18 cellular contexts compared by ENCODE assay signal in the genomic region with DNA sequence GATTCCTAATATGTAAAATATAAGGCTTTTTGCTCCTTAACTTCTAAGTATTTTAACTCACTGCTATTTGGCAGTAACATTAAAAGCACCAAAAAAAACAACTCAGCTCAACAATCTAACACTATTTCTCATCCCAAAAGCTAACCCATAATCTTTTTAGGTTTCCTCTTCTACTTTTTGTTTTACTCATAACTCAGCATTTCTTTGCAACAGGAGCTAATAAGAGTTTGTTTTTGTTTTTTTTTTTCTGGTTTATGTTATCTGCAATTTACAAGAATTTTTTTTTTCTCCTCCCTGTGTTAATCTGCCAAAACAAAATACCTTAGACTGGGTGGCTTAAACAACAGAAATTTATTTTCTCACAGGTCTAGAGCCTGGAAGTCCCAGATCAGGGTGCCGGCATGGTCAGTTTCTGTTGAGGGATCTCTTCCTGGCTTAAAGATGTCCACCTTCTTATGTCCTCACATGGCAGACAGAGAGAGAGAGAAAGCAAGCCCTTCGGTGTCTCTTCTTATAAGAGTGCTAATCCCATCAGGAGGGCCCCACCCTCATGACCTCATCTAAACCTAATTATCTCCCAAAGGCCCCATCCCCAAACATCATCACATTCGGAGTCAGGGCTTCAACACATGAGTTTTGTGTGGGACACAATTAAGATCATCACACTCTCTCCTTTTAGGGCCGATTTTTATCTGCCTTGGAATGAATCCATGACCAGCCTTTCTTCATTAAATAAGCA.
"Had no signal": no experiment of that assay in that cellular context is flagged by ENCODE, and none has a peak within 500 bp of the region (broad histone marks: within the 10 kb centered on the region; RNA-seq: fewer than 3 reads in every experiment).

No MANE protein-coding gene starts in this region.

- ATAC-seq: esophagus mucosa, gastrocnemius medialis, left lobe of liver had no signal

- DNase-seq: colonic mucosa; dermis blood vessel endothelial cell; gastrocnemius medialis; islet precursor cell; sigmoid colon; stimulated activated naive CD4-positive, alpha-beta T cell; thyroid gland; upper lobe of left lung; uterus had no signal

- H3K9me3 ChIP-seq: colonic mucosa, gastrocnemius medialis, neutrophil, right atrium auricular region, sigmoid colon, suprapubic skin, thyroid gland, upper lobe of left lung, uterus had no signal

- H3K4me1 Mint-ChIP-seq: nephron had no signal

- H3K4me3 ChIP-seq: colonic mucosa, gastrocnemius medialis, right atrium auricular region, sigmoid colon, skin epidermis, suprapubic skin, thyroid gland, upper lobe of left lung, uterus had no signal

- H3K27me3 Mint-ChIP-seq: memory B cell had no signal

- H3K27ac Mint-ChIP-seq: memory B cell, mesothelial cell of epicardium had no signal

- H3K27ac ChIP-seq: colonic mucosa, gastrocnemius medialis, neutrophil, right atrium auricular region, sigmoid colon, suprapubic skin, upper lobe of left lung, uterus had no signal

- H3K36me3 ChIP-seq: colonic mucosa, gastrocnemius medialis, neutrophil, right atrium auricular region, sigmoid colon, suprapubic skin, thyroid gland, upper lobe of left lung, uterus had no signal

- H3K27me3 ChIP-seq: colonic mucosa, gastrocnemius medialis, neutrophil, right atrium auricular region, sigmoid colon, suprapubic skin, thyroid gland, upper lobe of left lung, uterus had no signal

- H3K4me1 ChIP-seq: colonic mucosa, gastrocnemius medialis, upper lobe of left lung, uterus had no signal

- H3K4me3 Mint-ChIP-seq: memory B cell, mesothelial cell of epicardium, nephron had no signal
